23 cellular contexts compared by ENCODE assay signal in genomic region chr16:72834499-72834898, GRCh38.
DNase-seq lines count a peak whose midpoint lies in the region; ATAC-seq, FAIRE-seq and TF ChIP-seq lines count a peak whose summit lies in the region.
"Had no signal": no experiment of that assay in that cellular context is flagged by ENCODE, and none has a peak within 500 bp of the region (broad histone marks: within the 10 kb centered on the region; RNA-seq: fewer than 3 reads in every experiment).

No MANE protein-coding gene starts in this region.

- TF ChIP-seq POLR2A in A549 (IDR thresholded peaks at IDR 0.05; ENCODE audit: low read length): no peak

- no peak overlapping the region for H3K4me3 ChIP-seq in A549
- H3K4me3 ChIP-seq: GM12878, K562 had no signal

- peaks cover 26% of the 10 kb centered on the region for H3K4me1 ChIP-seq in A549

- ATAC-seq in A549 (no peak), HG03045 (IDR thresholded peaks at IDR 0.05; ENCODE audit: unreplicated experiment) (no peak)
- ATAC-seq: GM12878, K562 had no signal

- CTCF ChIA-PET in A549 (lab: Yijun Ruan, JAX): interaction anchor here (5.0 kb wide), 1 partner anchor 12 kb away, joined by 90 read pairs; no protein-coding TSS in a partner anchor

- peak overlapping the region; percentile 19 to 38; a peak in 3 of 6 replicates for H3K27ac ChIP-seq in A549
- H3K27ac ChIP-seq: HL-60 had no signal

- no peak for TF ChIP-seq RAD21 in A549 (conservative IDR thresholded peaks at IDR 0.05 in 1 of 2, IDR thresholded peaks at IDR 0.05 in 1 of 2)

- no peak overlapping the region for H3K4me2 ChIP-seq in A549

- POLR2A ChIA-PET in A549 (lab: Yijun Ruan, JAX): no interaction called here

- no peak for FAIRE-seq in A549 (lab: Jason Lieb, UNC)
- FAIRE-seq: GM12878, GM19239, H1, K562 had no signal

- TF ChIP-seq CTCF in A549 (IDR thresholded peaks at IDR 0.05): no peak
- TF ChIP-seq CTCF in HFFc6 (IDR thresholded peaks at IDR 0.05): no peak
- TF ChIP-seq CTCF in brain (conservative IDR thresholded peaks at IDR 0.05): no peak
- no peak for TF ChIP-seq CTCF in osteocyte (IDR thresholded peaks at IDR 0.05)
- no peak for TF ChIP-seq CTCF in glutamatergic neuron (IDR thresholded peaks at IDR 0.05; ENCODE audit: partially characterized antibody, unreplicated experiment)

- H3K27me3 Mint-ChIP-seq in HFFc6 (ENCODE audit: insufficient read depth) (no peaks in the 10 kb centered on the region; the same call in none of the 2 replicates), brain (no peaks in the 10 kb centered on the region), osteocyte (ENCODE audit: unreplicated experiment) (no peaks in the 10 kb centered on the region), glutamatergic neuron (ENCODE audit: unreplicated experiment) (no peaks in the 10 kb centered on the region)

- H3K9me3 Mint-ChIP-seq in HFFc6 (no peaks in the 10 kb centered on the region), brain (no peaks in the 10 kb centered on the region), osteocyte (ENCODE audit: unreplicated experiment) (no peaks in the 10 kb centered on the region), glutamatergic neuron (ENCODE audit: unreplicated experiment) (peaks cover under 1% of the 10 kb centered on the region)
- H3K9me3 Mint-ChIP-seq: CD14-positive monocyte; CD4-positive, alpha-beta memory T cell; H9 had no signal

- no peak for DNase-seq in A549 (ENCODE audit: low read depth in 1 of 2, low spot score in 1 of 2)
- DNase-seq in HFFc6: no peak
- DNase-seq in osteocyte (ENCODE audit: extremely low spot score, unreplicated experiment): no peak
- no peak for DNase-seq in glutamatergic neuron
- no peak for DNase-seq in COLO829 (ENCODE audit: low spot score)
- DNase-seq in NCI-H1417 treated with DMSO at 0.1 percent for 48 hours (lab: John Stamatoyannopoulos, UW): no peak
- DNase-seq: 8988T; ACHN; BE2C; Calu3; CD4-positive, alpha-beta memory T cell; DND-41; EL; H9; IMR-90 had no signal

- H3K27ac Mint-ChIP-seq in HFFc6 (peak overlapping the region; percentile 36; the same call in 1 of the 2 replicates), brain (peak overlapping the region in 4 of 5 experiments; percentile 35 to 90 (median 50)), osteocyte (ENCODE audit: unreplicated experiment) (peak overlapping the region; percentile 80), glutamatergic neuron (ENCODE audit: unreplicated experiment) (no peak overlapping the region)
- H3K27ac Mint-ChIP-seq: CD14-positive monocyte; CD4-positive, alpha-beta memory T cell had no signal

- peaks cover 33% of the 10 kb centered on the region for H3K4me1 Mint-ChIP-seq in HFFc6 (ENCODE audit: low read depth)
- peaks cover 92% of the 10 kb centered on the region for H3K4me1 Mint-ChIP-seq in brain
- H3K4me1 Mint-ChIP-seq in osteocyte (ENCODE audit: unreplicated experiment): peaks cover 55% of the 10 kb centered on the region
- no peaks in the 10 kb centered on the region for H3K4me1 Mint-ChIP-seq in glutamatergic neuron (ENCODE audit: low read depth, unreplicated experiment)
- H3K4me1 Mint-ChIP-seq: CD14-positive monocyte; CD4-positive, alpha-beta memory T cell had no signal

- H3K9me3 ChIP-seq in A549: no peaks in the 10 kb centered on the region
- H3K9me3 ChIP-seq: BE2C had no signal

- H3K4me3 Mint-ChIP-seq in HFFc6 (no peak overlapping the region), brain (peak overlapping the region in 1 of 5 experiments; percentile 20), osteocyte (ENCODE audit: unreplicated experiment) (no peak overlapping the region), glutamatergic neuron (ENCODE audit: unreplicated experiment) (no peak overlapping the region)
- H3K4me3 Mint-ChIP-seq: CD14-positive monocyte; CD4-positive, alpha-beta memory T cell; H9 had no signal

- H3K36me3 Mint-ChIP-seq in HFFc6 (ENCODE audit: low read depth) (peaks cover 22% of the 10 kb centered on the region; the same call in 1 of the 2 replicates), brain (peaks cover 7% of the 10 kb centered on the region), osteocyte (ENCODE audit: unreplicated experiment) (peaks cover 16% of the 10 kb centered on the region), glutamatergic neuron (ENCODE audit: unreplicated experiment) (no peaks in the 10 kb centered on the region)
- H3K36me3 Mint-ChIP-seq: CD4-positive, alpha-beta memory T cell had no signal

- TF ChIP-seq EP300 in A549 (IDR thresholded peaks at IDR 0.05): no peak

- WGBS in A549 (ENCODE audit: missing lambda C conversion rate): 94% methylated on average over 9 of the region's 9 CpGs

TF ChIP-seq in A549, 52 proteins besides CTCF, POLR2A, EP300 and RAD21:
- TF ChIP-seq SREBF2 (IDR thresholded peaks at IDR 0.05) (no peak), EHF (CRISPR knock-in tag; IDR thresholded peaks at IDR 0.05) (no peak), TFCP2L1 (CRISPR knock-in tag; IDR thresholded peaks at IDR 0.05) (no peak), MAX (IDR thresholded peaks at IDR 0.05) (no peak)
TF ChIP-seq in A549: peak in this region for 0.
